26 cellular contexts compared by ENCODE assay signal in genomic region chr1:12402159-12402673, GRCh38.
"Had no signal": no experiment of that assay in that cellular context is flagged by ENCODE, and none has a peak within 500 bp of the region (broad histone marks: within the 10 kb centered on the region; RNA-seq: fewer than 3 reads in every experiment).

No MANE protein-coding gene starts in this region.

- H3K4me3 Mint-ChIP-seq: activated CD4-positive, alpha-beta T cell treated with anti-CD3 and anti-CD28 coated beads for 36 hours; activated CD8-positive, alpha-beta memory T cell treated with anti-CD3 and anti-CD28 coated beads, Interleukin-2, amount 10 ng/mL, durations not matched to agents 7 days and 5 days; activated CD8-positive, alpha-beta T cell treated with anti-CD3 and anti-CD28 coated beads, Interleukin-2, amount 10 ng/mL, durations not matched to agents 7 days and 5 days; activated T-cell treated with anti-CD3 and anti-CD28 coated beads, Interleukin-2, amount 50 U/mL, for 72 hours; naive B cell; neural crest cell had no signal

- H3K27ac Mint-ChIP-seq: activated CD4-positive, alpha-beta T cell treated with anti-CD3 and anti-CD28 coated beads for 36 hours; activated CD8-positive, alpha-beta memory T cell treated with anti-CD3 and anti-CD28 coated beads, Interleukin-2, amount 10 ng/mL, durations not matched to agents 7 days and 5 days; activated CD8-positive, alpha-beta T cell treated with anti-CD3 and anti-CD28 coated beads, Interleukin-2, amount 10 ng/mL, durations not matched to agents 7 days and 5 days; activated naive CD4-positive, alpha-beta T cell treated with anti-CD3 and anti-CD28 coated beads, Interleukin-2, amount 50 U/mL, for 72 hours; activated T-cell treated with anti-CD3 and anti-CD28 coated beads, Interleukin-2, amount 50 U/mL, for 72 hours; naive B cell had no signal

- H3K9me3 Mint-ChIP-seq: activated naive CD4-positive, alpha-beta T cell treated with anti-CD3 and anti-CD28 coated beads, Interleukin-2, amount 50 U/mL, for 72 hours; activated T-cell treated with anti-CD3 and anti-CD28 coated beads, Interleukin-2, amount 50 U/mL, for 72 hours; naive B cell; neural crest cell had no signal

- DNase-seq: activated CD4-positive, alpha-beta T cell treated with anti-CD3 and anti-CD28 coated beads for 36 hours; activated CD4-positive, CD25-positive, alpha-beta regulatory T cell; activated CD8-positive, alpha-beta memory T cell treated with anti-CD3 and anti-CD28 coated beads, Interleukin-2, amount 10 ng/mL, durations not matched to agents 7 days and 5 days; activated CD8-positive, alpha-beta T cell treated with anti-CD3 and anti-CD28 coated beads, Interleukin-2, amount 10 ng/mL, durations not matched to agents 7 days and 5 days; activated naive CD4-positive, alpha-beta T cell; activated T-cell treated with anti-CD3 and anti-CD28 coated beads, Interleukin-2, amount 50 U/mL, for 72 hours; anterior cingulate cortex; dorsolateral prefrontal cortex; foreskin melanocyte; glutamatergic neuron; islet precursor cell; left ventricle myocardium inferior; naive B cell; occipital lobe; posterior cingulate gyrus; stimulated activated CD4-positive, alpha-beta T cell treated with anti-CD3 and anti-CD28 coated beads, Interleukin-12 subunit alpha, Interleukin-12 subunit beta, amount 100 ng/mL, for 4 hours; stimulated activated CD4-positive, alpha-beta T cell treated with anti-CD3 and anti-CD28 coated beads, Interleukin-4, amount 100 ng/mL, for 1 hour; stimulated activated naive CD8-positive, alpha-beta T cell treated with anti-CD3 and anti-CD28 coated beads, Interleukin-15, Interleukin-2, amounts not matched to agents 100 U/mL and 50 U/mL, for 24 hours; substantia nigra; tibial artery had no signal

- H3K27me3 Mint-ChIP-seq: activated CD4-positive, alpha-beta T cell treated with anti-CD3 and anti-CD28 coated beads for 36 hours; activated CD8-positive, alpha-beta memory T cell treated with anti-CD3 and anti-CD28 coated beads, Interleukin-2, amount 10 ng/mL, durations not matched to agents 7 days and 5 days; naive B cell had no signal

- H3K27ac ChIP-seq: left ventricle myocardium inferior had no signal

- ATAC-seq: activated CD4-positive, alpha-beta T cell treated with anti-CD3 and anti-CD28 coated beads for 36 hours; activated CD8-positive, alpha-beta memory T cell treated with anti-CD3 and anti-CD28 coated beads, Interleukin-2, amount 10 ng/mL, durations not matched to agents 7 days and 5 days; activated CD8-positive, alpha-beta T cell treated with anti-CD3 and anti-CD28 coated beads, Interleukin-2, amount 10 ng/mL, durations not matched to agents 7 days and 5 days; activated naive CD4-positive, alpha-beta T cell treated with anti-CD3 and anti-CD28 coated beads, Interleukin-2, amount 50 U/mL, for 72 hours; activated T-cell treated with anti-CD3 and anti-CD28 coated beads, Interleukin-2, amount 50 U/mL, for 72 hours; esophagus mucosa; sciatic nerve; stimulated activated naive CD8-positive, alpha-beta T cell treated with anti-CD3 and anti-CD28 coated beads, Interleukin-15, Interleukin-2, amounts not matched to agents 100 U/mL and 50 U/mL, for 24 hours had no signal

- H3K9me3 ChIP-seq: left ventricle myocardium inferior, tibial artery had no signal

- H3K4me3 ChIP-seq: coronary artery, dorsolateral prefrontal cortex, left ventricle myocardium inferior, skin epidermis, tibial artery had no signal

- H3K27me3 ChIP-seq: dorsolateral prefrontal cortex, tibial artery had no signal
